ENCODE assay signal across 10 cellular contexts in the genomic region with DNA sequence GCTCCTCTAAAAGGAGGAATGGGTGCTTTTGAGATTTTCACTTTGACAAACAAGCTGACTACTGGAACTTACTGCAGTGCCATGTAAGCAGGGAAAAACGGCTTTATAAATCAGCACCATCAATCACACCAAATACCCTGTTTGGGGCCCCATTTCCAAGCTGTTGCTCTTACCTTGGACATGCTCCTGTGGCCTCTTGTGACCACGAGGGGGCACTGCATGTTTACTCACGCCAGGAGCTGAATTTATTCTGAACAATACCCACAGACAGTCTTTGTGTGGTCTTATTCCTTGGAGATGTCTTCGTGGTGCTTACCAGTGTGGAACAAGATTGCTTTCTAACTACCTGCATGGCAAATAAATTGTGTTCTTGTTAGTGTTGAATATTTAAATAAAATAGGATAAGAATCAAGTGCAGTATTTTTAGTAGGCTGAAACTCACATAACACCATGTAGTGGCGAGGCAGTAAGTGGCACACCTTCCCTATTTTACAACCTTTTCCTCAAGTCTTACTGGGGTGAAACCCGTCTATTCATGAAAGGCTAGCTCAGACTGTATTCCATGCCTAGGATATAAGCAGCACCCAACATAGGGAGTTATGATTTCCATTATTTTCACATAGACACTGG.
A peak's percentile ranks its signal among the peaks of the same experiment; 100 is the strongest.
DNase-seq lines count a peak whose midpoint lies in the region; ATAC-seq and TF ChIP-seq lines count a peak whose summit lies in the region.
"Had no signal": no experiment of that assay in that cellular context is flagged by ENCODE, and none has a peak within 500 bp of the region (broad histone marks: within the 10 kb centered on the region; RNA-seq: fewer than 3 reads in every experiment).

No MANE protein-coding gene starts in this region.

- TF ChIP-seq CTCF in esophagus muscularis mucosa (IDR thresholded peaks at IDR 0.05) (peak; percentile 55 to 71 (median 58)), upper lobe of right lung (IDR thresholded peaks at IDR 0.05) (peak; percentile 78)

- H3K4me1 ChIP-seq in esophagus muscularis mucosa (no peaks in the 10 kb centered on the region), upper lobe of right lung (no peaks in the 10 kb centered on the region)

- ATAC-seq in GM21717 (IDR thresholded peaks at IDR 0.05; ENCODE audit: unreplicated experiment): peak; percentile 86
- peak; percentile 49 for ATAC-seq in T-helper 17 cell
- ATAC-seq in upper lobe of right lung: peak; percentile 68

- H3K9me3 ChIP-seq in T-helper 17 cell (ENCODE audit: control insufficient read depth, low read length, poor library complexity, severe bottlenecking) (no peaks in the 10 kb centered on the region), esophagus muscularis mucosa (no peaks in the 10 kb centered on the region), upper lobe of right lung (no peaks in the 10 kb centered on the region)

- H3K4me3 ChIP-seq in esophagus muscularis mucosa (no peak overlapping the region), upper lobe of right lung (no peak overlapping the region)

- H3K27me3 ChIP-seq in esophagus muscularis mucosa: no peaks in the 10 kb centered on the region
- H3K27me3 ChIP-seq in upper lobe of right lung: no peaks in the 10 kb centered on the region

- no peaks in the 10 kb centered on the region for H3K36me3 Mint-ChIP-seq in T-helper 17 cell (ENCODE audit: low read depth)
- H3K36me3 Mint-ChIP-seq: activated naive CD4-positive, alpha-beta T cell treated with anti-CD3 and anti-CD28 coated beads, Interleukin-2, amount 50 U/mL, for 24 hours had no signal

- H3K27ac Mint-ChIP-seq in T-helper 17 cell: no peak overlapping the region
- H3K27ac Mint-ChIP-seq: activated naive CD4-positive, alpha-beta T cell treated with anti-CD3 and anti-CD28 coated beads, Interleukin-2, amount 50 U/mL, for 24 hours; CD4-positive, alpha-beta T cell had no signal

- no peaks in the 10 kb centered on the region for H3K27me3 Mint-ChIP-seq in T-helper 17 cell
- H3K27me3 Mint-ChIP-seq: activated naive CD4-positive, alpha-beta T cell treated with anti-CD3 and anti-CD28 coated beads, Interleukin-2, amount 50 U/mL, for 24 hours; CD4-positive, alpha-beta T cell had no signal

- no peak for TF ChIP-seq POLR2A in esophagus muscularis mucosa (IDR thresholded peaks at IDR 0.05; ENCODE audit: low read depth)

- intact Hi-C loops in esophagus muscularis mucosa (cut with DNase I): loop anchor here (5.0 kb wide), 1 partner anchor 587 kb away; no protein-coding TSS in a partner anchor
- intact Hi-C loops in upper lobe of right lung (cut with DNase I): no loop called here

- no peak overlapping the region for H3K27ac ChIP-seq in esophagus muscularis mucosa (replicated peaks in 1 of 4)
- H3K27ac ChIP-seq in upper lobe of right lung: no peak overlapping the region

- no peak overlapping the region for H3K4me3 Mint-ChIP-seq in T-helper 17 cell
- H3K4me3 Mint-ChIP-seq: activated naive CD4-positive, alpha-beta T cell treated with anti-CD3 and anti-CD28 coated beads, Interleukin-2, amount 50 U/mL, for 24 hours; CD4-positive, alpha-beta T cell had no signal

- H3K4me1 Mint-ChIP-seq in T-helper 17 cell: no peaks in the 10 kb centered on the region
- H3K4me1 Mint-ChIP-seq: activated naive CD4-positive, alpha-beta T cell treated with anti-CD3 and anti-CD28 coated beads, Interleukin-2, amount 50 U/mL, for 24 hours had no signal

- DNase-seq in NCI-H2107 treated with DMSO at 0.1 percent for 48 hours (lab: John Stamatoyannopoulos, UW; ENCODE audit: unreplicated experiment) (peak; percentile 3), NCI-H2107 (lab: John Stamatoyannopoulos, UW) (no peak), M059J (ENCODE audit: low read depth) (peak; percentile 32), T-helper 17 cell (peak in 1 of 3 donors; percentile 7), esophagus muscularis mucosa (ENCODE audit: extremely low spot score) (no peak), myocyte (ENCODE audit: low read depth) (peak; percentile 73), upper lobe of right lung (peak; percentile 70)

- WGBS in esophagus muscularis mucosa: 47% methylated on average over 6 of the region's 6 CpGs

- H3K36me3 ChIP-seq in esophagus muscularis mucosa: no peaks in the 10 kb centered on the region
- no peaks in the 10 kb centered on the region for H3K36me3 ChIP-seq in upper lobe of right lung

- TF ChIP-seq EP300 in esophagus muscularis mucosa (IDR thresholded peaks at IDR 0.05): no peak

Comparison
In these comparisons a context has a peak if more than half of its experiments do, and no peak if none do; other contexts are left out.
1. DNase-seq: peak in NCI-H2107 treated with DMSO at 0.1 percent for 48 hours (single experiment), M059J (single experiment), myocyte (single experiment) and upper lobe of right lung (single experiment); none in NCI-H2107 (single experiment) and esophagus muscularis mucosa (single experiment).
2. Peak in every context shown above with its lines, with median percentiles within 50 percentile points of each other: ATAC-seq.